ENCODE assay signal across 6 cellular contexts in genomic region chr7:72114129-72114528, GRCh38.
"Had no signal": no experiment of that assay in that cellular context is flagged by ENCODE, and none has a peak within 500 bp of the region (broad histone marks: within the 10 kb centered on the region; RNA-seq: fewer than 3 reads in every experiment).

No MANE protein-coding gene starts in this region.

- H3K4me3 Mint-ChIP-seq: IgD-negative memory B cell had no signal

- H3K9ac ChIP-seq: GM23248 had no signal

- H2AFZ ChIP-seq: GM23248 had no signal

- H3K36me3 Mint-ChIP-seq: IgD-negative memory B cell had no signal

- H3K27me3 Mint-ChIP-seq: IgD-negative memory B cell had no signal

- H3K27ac Mint-ChIP-seq: IgD-negative memory B cell had no signal

- H3K4me1 Mint-ChIP-seq: IgD-negative memory B cell had no signal

- H3K27ac ChIP-seq: GM23248 had no signal

- DNase-seq: GM23248, GOT3, H7, HCEC 1CT, KG1 had no signal
